ENCODE assay signal across 8 cellular contexts in genomic region chr6:113971786-113972185, GRCh38. TPM values are rescaled to one million over a fixed set of nuclear protein-coding genes. Genes with fewer than 3 reads are reported as not detected.
A peak's percentile ranks its signal among the peaks of the same experiment; 100 is the strongest.
DNase-seq lines count a peak whose midpoint lies in the region; ATAC-seq and TF ChIP-seq lines count a peak whose summit lies in the region.

No MANE protein-coding gene starts in this region.

- H3K4me3 ChIP-seq in mucosa of rectum (ENCODE audit: low read length in 2 of 2), result peak overlapping the region; percentile 89 to 94

- no peaks in the 10 kb centered on the region for H3K36me3 ChIP-seq in mucosa of rectum (ENCODE audit: control insufficient read depth in 2 of 2, insufficient read depth in 2 of 2, low read length in 2 of 2)

- H3K27me3 ChIP-seq in mucosa of rectum (ENCODE audit: control insufficient read depth in 2 of 2, insufficient read depth in 2 of 2, low read length in 2 of 2), result no peaks in the 10 kb centered on the region

- ATAC-seq in GM18505 (IDR thresholded peaks at IDR 0.05; ENCODE audit: unreplicated experiment), result no peak
- no peak for ATAC-seq in GM21526 (IDR thresholded peaks at IDR 0.05; ENCODE audit: low FRiP score, unreplicated experiment)

- peaks cover 4 to 16% of the 10 kb centered on the region in 2 donors for H3K4me1 ChIP-seq in mucosa of rectum (ENCODE audit: control insufficient read depth in 2 of 2, insufficient read depth in 2 of 2, low read length in 2 of 2)

- peak overlapping the region; percentile 52 to 98 (median 97) for H3K4me3 Mint-ChIP-seq in brain

- H3K4me1 Mint-ChIP-seq in brain, result peaks cover 39% of the 10 kb centered on the region

- no peaks in the 10 kb centered on the region for H3K9me3 ChIP-seq in mucosa of rectum (ENCODE audit: control insufficient read depth in 2 of 2, low read length in 2 of 2)

- H3K9ac ChIP-seq in mucosa of rectum (ENCODE audit: low read depth in 1 of 2, low read length in 2 of 2), result peak overlapping the region; percentile 82 to 87

- no peaks in the 10 kb centered on the region for H3K9me3 Mint-ChIP-seq in brain

- TF ChIP-seq POLR2A in GM18505 (IDR thresholded peaks at IDR 0.05; ENCODE audit: borderline replicate concordance, extremely low read depth, insufficient read depth, insufficient read length), result no peak

- H3K36me3 Mint-ChIP-seq in brain, result peaks cover 8% of the 10 kb centered on the region

- DNase-seq in DMS 273 (lab: John Stamatoyannopoulos, UW; ENCODE audit: unreplicated experiment) (peak; percentile 46), DMS 273 treated with DMSO at 0.1 percent for 48 hours (lab: John Stamatoyannopoulos, UW) (no peak), LoVo (ENCODE audit: low spot score) (peak; percentile 23)
- no peak for DNase-seq in stimulated activated CD4-positive, alpha-beta T cell treated with anti-CD3 and anti-CD28 coated beads, Interleukin-2, amount 100 ng/mL, for 48 hours

- H3K27ac Mint-ChIP-seq in brain, result peak overlapping the region in 2 of 5 experiments; percentile 45 to 99

- no peak overlapping the region for H3K27ac ChIP-seq in mucosa of rectum (ENCODE audit: low read depth in 2 of 2, low read length in 2 of 2)

- H3K27me3 Mint-ChIP-seq in brain, result peaks cover 15% of the 10 kb centered on the region

- TF ChIP-seq CTCF in brain (conservative IDR thresholded peaks at IDR 0.05), result no peak

RNA-seq across cellular contexts. Expression of gene HDAC2, which starts 0.8 kb away (rescaled TPM):
- 273 TPM for polyA plus RNA-seq in brain (ENCODE audit: insufficient read depth, low read depth, low replicate concordance)

Comparison
In these comparisons a context has a peak if more than half of its experiments do, and no peak if none do; other contexts are left out.
1. DNase-seq: peak in DMS 273 (single experiment) and LoVo (single experiment); none in DMS 273 treated with DMSO at 0.1 percent for 48 hours (single experiment) and stimulated activated CD4-positive, alpha-beta T cell treated with anti-CD3 and anti-CD28 coated beads, Interleukin-2, amount 100 ng/mL, for 48 hours (0 of 2).